In the genomic region with DNA sequence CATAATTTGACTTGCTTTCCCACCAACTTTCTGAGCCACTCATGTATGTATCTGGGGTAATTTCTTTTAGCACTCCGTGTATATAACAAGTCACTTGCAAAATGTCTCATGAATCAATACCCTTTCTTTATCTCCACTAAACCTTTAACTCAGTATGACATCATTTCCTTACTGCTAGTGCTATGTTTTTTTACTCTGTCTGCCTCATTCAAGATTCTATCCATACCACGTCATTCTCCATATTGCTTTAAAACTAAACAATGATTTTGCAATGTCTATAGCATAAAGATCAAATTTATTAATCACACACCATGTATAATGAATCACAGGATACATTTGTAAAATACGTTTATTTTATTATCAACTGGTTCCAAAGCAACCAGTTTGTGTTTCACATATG, we compare ENCODE assay signal across 1 cellular context.
TF ChIP-seq lines count a peak whose summit lies in the region.

No MANE protein-coding gene starts in this region.

TF ChIP-seq in A549, 52 proteins besides CTCF, POLR2A, EP300 and RAD21 (continued from another document):
- TF ChIP-seq, protein P1, sequence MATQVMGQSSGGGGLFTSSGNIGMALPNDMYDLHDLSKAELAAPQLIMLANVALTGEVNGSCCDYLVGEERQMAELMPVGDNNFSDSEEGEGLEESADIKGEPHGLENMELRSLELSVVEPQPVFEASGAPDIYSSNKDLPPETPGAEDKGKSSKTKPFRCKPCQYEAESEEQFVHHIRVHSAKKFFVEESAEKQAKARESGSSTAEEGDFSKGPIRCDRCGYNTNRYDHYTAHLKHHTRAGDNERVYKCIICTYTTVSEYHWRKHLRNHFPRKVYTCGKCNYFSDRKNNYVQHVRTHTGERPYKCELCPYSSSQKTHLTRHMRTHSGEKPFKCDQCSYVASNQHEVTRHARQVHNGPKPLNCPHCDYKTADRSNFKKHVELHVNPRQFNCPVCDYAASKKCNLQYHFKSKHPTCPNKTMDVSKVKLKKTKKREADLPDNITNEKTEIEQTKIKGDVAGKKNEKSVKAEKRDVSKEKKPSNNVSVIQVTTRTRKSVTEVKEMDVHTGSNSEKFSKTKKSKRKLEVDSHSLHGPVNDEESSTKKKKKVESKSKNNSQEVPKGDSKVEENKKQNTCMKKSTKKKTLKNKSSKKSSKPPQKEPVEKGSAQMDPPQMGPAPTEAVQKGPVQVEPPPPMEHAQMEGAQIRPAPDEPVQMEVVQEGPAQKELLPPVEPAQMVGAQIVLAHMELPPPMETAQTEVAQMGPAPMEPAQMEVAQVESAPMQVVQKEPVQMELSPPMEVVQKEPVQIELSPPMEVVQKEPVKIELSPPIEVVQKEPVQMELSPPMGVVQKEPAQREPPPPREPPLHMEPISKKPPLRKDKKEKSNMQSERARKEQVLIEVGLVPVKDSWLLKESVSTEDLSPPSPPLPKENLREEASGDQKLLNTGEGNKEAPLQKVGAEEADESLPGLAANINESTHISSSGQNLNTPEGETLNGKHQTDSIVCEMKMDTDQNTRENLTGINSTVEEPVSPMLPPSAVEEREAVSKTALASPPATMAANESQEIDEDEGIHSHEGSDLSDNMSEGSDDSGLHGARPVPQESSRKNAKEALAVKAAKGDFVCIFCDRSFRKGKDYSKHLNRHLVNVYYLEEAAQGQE (IDR thresholded peaks at IDR 0.05): no peak
- TF ChIP-seq JUNB (IDR thresholded peaks at IDR 0.05): no peak
- TF ChIP-seq, protein P2, sequence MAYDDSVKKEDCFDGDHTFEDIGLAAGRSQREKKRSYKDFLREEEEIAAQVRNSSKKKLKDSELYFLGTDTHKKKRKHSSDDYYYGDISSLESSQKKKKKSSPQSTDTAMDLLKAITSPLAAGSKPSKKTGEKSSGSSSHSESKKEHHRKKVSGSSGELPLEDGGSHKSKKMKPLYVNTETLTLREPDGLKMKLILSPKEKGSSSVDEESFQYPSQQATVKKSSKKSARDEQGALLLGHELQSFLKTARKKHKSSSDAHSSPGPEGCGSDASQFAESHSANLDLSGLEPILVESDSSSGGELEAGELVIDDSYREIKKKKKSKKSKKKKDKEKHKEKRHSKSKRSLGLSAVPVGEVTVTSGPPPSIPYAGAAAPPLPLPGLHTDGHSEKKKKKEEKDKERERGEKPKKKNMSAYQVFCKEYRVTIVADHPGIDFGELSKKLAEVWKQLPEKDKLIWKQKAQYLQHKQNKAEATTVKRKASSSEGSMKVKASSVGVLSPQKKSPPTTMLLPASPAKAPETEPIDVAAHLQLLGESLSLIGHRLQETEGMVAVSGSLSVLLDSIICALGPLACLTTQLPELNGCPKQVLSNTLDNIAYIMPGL (CRISPR knock-in tag; IDR thresholded peaks at IDR 0.05; ENCODE audit: borderline replicate concordance): no peak
- no peak for TF ChIP-seq HOXB13 (CRISPR knock-in tag; IDR thresholded peaks at IDR 0.05; ENCODE audit: low read depth)
- TF ChIP-seq RCOR1 (IDR thresholded peaks at IDR 0.05; ENCODE audit: low read depth, low read length): no peak
- TF ChIP-seq GATA3 (IDR thresholded peaks at IDR 0.05; ENCODE audit: borderline replicate concordance): no peak
- no peak for TF ChIP-seq TP53 (CRISPR knock-in tag; IDR thresholded peaks at IDR 0.05)
